ENCODE assay signal across 8 cellular contexts in the genomic region with DNA sequence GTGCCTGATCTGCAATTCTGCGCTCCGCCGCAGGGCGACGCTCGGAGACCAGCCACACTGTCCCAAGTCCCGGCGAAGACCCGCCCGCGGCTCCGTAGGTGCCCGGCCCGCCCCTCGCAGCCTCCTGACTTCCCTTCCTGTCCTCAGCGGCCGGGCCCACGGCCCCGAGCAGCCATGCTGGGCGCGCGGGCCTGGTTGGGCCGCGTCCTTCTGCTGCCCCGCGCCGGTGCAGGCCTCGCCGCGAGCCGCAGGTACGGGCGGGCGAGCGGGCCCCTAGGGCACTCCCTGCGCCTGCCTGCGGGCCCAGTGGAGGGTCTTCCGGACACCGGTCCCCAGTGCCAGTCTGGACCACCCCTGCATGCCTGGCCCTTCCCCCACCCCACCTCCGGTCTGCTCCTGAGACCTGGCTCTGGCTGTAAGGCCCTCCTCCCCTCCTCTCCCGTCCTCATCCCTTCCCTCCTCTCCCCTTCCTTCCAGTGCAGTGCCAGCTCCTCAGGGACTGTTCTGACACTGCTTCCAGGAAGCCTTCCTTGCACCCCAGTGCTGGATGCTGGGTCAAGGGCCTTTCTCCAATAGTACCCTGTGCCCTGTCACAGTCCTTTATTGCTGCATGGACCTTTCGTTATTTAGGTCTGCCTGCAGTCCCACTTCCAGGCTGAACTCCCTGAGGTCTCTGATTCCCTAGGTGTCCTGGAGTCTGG. TPM values are rescaled to one million over a fixed set of nuclear protein-coding genes. Genes with fewer than 3 reads are reported as not detected.
DNase-seq lines count a peak whose midpoint lies in the region; TF ChIP-seq lines count a peak whose summit lies in the region.

A gene (plus strand): TSS at position 140 of the 701 bp plus-strand sequence. CDS start 35 bp downstream, at position 175.

- no peak for TF ChIP-seq EP300 in transverse colon (IDR thresholded peaks at IDR 0.05; ENCODE audit: low read depth)

- intact Hi-C loops in transverse colon (cut with DNase I; ENCODE audit: low total_unique reads), result loop anchor here (5.0 to 10.0 kb wide), 3 partner anchors 62 to 295 kb away; no protein-coding TSS in a partner anchor

- peak within 1 kb of the TSS; percentile 73 for H3K27ac ChIP-seq in HEK293 (ENCODE audit: extremely low read depth, low read depth, low read length)
- peak within 1 kb of the TSS; percentile 36 for H3K27ac ChIP-seq in cardiac muscle cell
- peak within 1 kb of the TSS; percentile 85 to 91 (median 90) for H3K27ac ChIP-seq in transverse colon

- DNase-seq in GM04504 (ENCODE audit: low read depth) (peak; percentile 72), NB4 (ENCODE audit: low read depth) (peak; percentile 90), SW 1271 (lab: John Stamatoyannopoulos, UW) (peak; percentile 68 to 87), cardiac muscle cell (ENCODE audit: low read depth in 1 of 2, low spot score in 1 of 2) (peak; percentile 95), pons (ENCODE audit: low spot score) (peak; percentile 80), transverse colon (peak; percentile 95)
- peak; percentile 70 for DNase-seq in activated naive CD8-positive, alpha-beta T cell treated with anti-CD3 and anti-CD28 coated beads, Interleukin-2, amount 50 U/mL, for 16 hours (ENCODE audit: low read depth, low spot score)

- POLR2A ChIA-PET in HEK293 (lab: Yijun Ruan, JAX), result interaction anchor here (0.6 to 1.4 kb wide), 3 partner anchors 13 to 77 kb away, joined by 3 to 4 read pairs (median 4); a partner anchor contains a TSS

- H3K4me1 ChIP-seq in HEK293 (ENCODE audit: control insufficient read depth, insufficient read depth, low read length), result peaks cover 16% of the 10 kb centered on the region
- peaks cover 5% of the 10 kb centered on the region for H3K4me1 ChIP-seq in cardiac muscle cell (ENCODE audit: low read depth)
- H3K4me1 ChIP-seq in transverse colon, result peaks cover 11 to 46% (median 33%) of the 10 kb centered on the region in 4 donors

- peak within 1 kb of the TSS; percentile 53 for H3K4me3 ChIP-seq in HEK293 (ENCODE audit: low read depth, low read length)
- peak within 1 kb of the TSS; percentile 59 for H3K4me3 ChIP-seq in NB4 (ENCODE audit: low read depth, low read length)
- peak within 1 kb of the TSS; percentile 46 for H3K4me3 ChIP-seq in cardiac muscle cell
- H3K4me3 ChIP-seq in transverse colon, result peak within 1 kb of the TSS; percentile 23 to 65 (median 56)

- CTCF ChIA-PET in HEK293 (lab: Yijun Ruan, JAX), result interaction anchor here (0.5 to 7.4 kb wide), 17 partner anchors 10 to 831 kb away, joined by 3 to 231 read pairs (median 4); a partner anchor contains a TSS

- H3K36me3 ChIP-seq in HEK293 (ENCODE audit: control insufficient read depth in 2 of 2, insufficient read depth in 1 of 2, low read length in 2 of 2) (peaks cover 0 to 21% of the 10 kb centered on the region in 2 experiments; a peak in 1 of 3 replicates), cardiac muscle cell (no peaks in the 10 kb centered on the region), transverse colon (no peaks in the 10 kb centered on the region)

- no peaks in the 10 kb centered on the region for H3K9me3 ChIP-seq in HEK293 (ENCODE audit: control insufficient read depth, insufficient read depth, low read depth, low read length)
- H3K9me3 ChIP-seq in cardiac muscle cell (ENCODE audit: low read depth), result no peaks in the 10 kb centered on the region
- H3K9me3 ChIP-seq in transverse colon, result no peaks in the 10 kb centered on the region

- in situ Hi-C loops in transverse colon (cut with MboI; ENCODE audit: low pct_ligation_motif_present in 1 of 4, low pct_unique_long_range_greater_than_20kb in 1 of 4, low sequenced_read_pairs in 3 of 4), result loop anchor here (10.0 to 25.0 kb wide), 7 partner anchors 62 to 415 kb away; a partner anchor contains a TSS

- 4% methylated on average over 22 of the region's 42 CpGs; no CpG with 5 or more reads in 1 of the 2 donors for WGBS in transverse colon (ENCODE audit: low coverage in 1 of 2), 2 donors

- H3K27me3 ChIP-seq in cardiac muscle cell (no peaks in the 10 kb centered on the region), transverse colon (no peaks in the 10 kb centered on the region)

- TF ChIP-seq CTCF in HEK293 (tag by site-specific recombination; IDR thresholded peaks at IDR 0.05), result peak; percentile 94
- peak; percentile 84 for TF ChIP-seq CTCF in NB4 (IDR thresholded peaks at IDR 0.05; ENCODE audit: low read depth, low read length)
- peak; percentile 95 for TF ChIP-seq CTCF in cardiac muscle cell (IDR thresholded peaks at IDR 0.05; ENCODE audit: low read depth, low read length)
- TF ChIP-seq CTCF in transverse colon (IDR thresholded peaks at IDR 0.05), result peak; percentile 96 to 99 (median 98)

- TF ChIP-seq POLR2A in NB4 (IDR thresholded peaks at IDR 0.05; ENCODE audit: extremely low read depth, insufficient read length) (peak; percentile 64), transverse colon (IDR thresholded peaks at IDR 0.05) (peak; percentile 82)

TF ChIP-seq in HEK293, 187 proteins besides CTCF, POLR2A, EP300 and RAD21 (continues in another document):
- TF ChIP-seq ZSCAN23 (tag by site-specific recombination; IDR thresholded peaks at IDR 0.05) (no peak), ZNF311 (tag by site-specific recombination; IDR thresholded peaks at IDR 0.05; ENCODE audit: borderline replicate concordance) (no peak), ZNF423 (tag by site-specific recombination; IDR thresholded peaks at IDR 0.05) (0 out of 2 replicates have a peak, but pooled peaks have one; percentile 13), ZNF843 (tag by site-specific recombination; IDR thresholded peaks at IDR 0.05) (no peak), SALL2 (tag by site-specific recombination; IDR thresholded peaks at IDR 0.05; ENCODE audit: borderline replicate concordance) (no peak), ZNF132 (tag by site-specific recombination; IDR thresholded peaks at IDR 0.05; ENCODE audit: borderline replicate concordance) (no peak), ZNF510 (tag by site-specific recombination; IDR thresholded peaks at IDR 0.05; ENCODE audit: insufficient replicate concordance) (no peak), ZNF214 (tag by site-specific recombination; IDR thresholded peaks at IDR 0.05; ENCODE audit: borderline replicate concordance) (no peak), ZNF629 (tag by site-specific recombination; IDR thresholded peaks at IDR 0.05) (no peak)
- TF ChIP-seq, protein P1, sequence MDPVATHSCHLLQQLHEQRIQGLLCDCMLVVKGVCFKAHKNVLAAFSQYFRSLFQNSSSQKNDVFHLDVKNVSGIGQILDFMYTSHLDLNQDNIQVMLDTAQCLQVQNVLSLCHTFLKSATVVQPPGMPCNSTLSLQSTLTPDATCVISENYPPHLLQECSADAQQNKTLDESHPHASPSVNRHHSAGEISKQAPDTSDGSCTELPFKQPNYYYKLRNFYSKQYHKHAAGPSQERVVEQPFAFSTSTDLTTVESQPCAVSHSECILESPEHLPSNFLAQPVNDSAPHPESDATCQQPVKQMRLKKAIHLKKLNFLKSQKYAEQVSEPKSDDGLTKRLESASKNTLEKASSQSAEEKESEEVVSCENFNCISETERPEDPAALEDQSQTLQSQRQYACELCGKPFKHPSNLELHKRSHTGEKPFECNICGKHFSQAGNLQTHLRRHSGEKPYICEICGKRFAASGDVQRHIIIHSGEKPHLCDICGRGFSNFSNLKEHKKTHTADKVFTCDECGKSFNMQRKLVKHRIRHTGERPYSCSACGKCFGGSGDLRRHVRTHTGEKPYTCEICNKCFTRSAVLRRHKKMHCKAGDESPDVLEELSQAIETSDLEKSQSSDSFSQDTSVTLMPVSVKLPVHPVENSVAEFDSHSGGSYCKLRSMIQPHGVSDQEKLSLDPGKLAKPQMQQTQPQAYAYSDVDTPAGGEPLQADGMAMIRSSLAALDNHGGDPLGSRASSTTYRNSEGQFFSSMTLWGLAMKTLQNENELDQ (tag by site-specific recombination; IDR thresholded peaks at IDR 0.05; ENCODE audit: low read depth), result no peak
- TF ChIP-seq, protein P2, sequence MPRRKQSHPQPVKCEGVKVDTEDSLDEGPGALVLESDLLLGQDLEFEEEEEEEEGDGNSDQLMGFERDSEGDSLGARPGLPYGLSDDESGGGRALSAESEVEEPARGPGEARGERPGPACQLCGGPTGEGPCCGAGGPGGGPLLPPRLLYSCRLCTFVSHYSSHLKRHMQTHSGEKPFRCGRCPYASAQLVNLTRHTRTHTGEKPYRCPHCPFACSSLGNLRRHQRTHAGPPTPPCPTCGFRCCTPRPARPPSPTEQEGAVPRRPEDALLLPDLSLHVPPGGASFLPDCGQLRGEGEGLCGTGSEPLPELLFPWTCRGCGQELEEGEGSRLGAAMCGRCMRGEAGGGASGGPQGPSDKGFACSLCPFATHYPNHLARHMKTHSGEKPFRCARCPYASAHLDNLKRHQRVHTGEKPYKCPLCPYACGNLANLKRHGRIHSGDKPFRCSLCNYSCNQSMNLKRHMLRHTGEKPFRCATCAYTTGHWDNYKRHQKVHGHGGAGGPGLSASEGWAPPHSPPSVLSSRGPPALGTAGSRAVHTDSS (tag by site-specific recombination; IDR thresholded peaks at IDR 0.05), result peak; percentile 34; the same call in 1 of the 2 replicates
- TF ChIP-seq, protein P3, sequence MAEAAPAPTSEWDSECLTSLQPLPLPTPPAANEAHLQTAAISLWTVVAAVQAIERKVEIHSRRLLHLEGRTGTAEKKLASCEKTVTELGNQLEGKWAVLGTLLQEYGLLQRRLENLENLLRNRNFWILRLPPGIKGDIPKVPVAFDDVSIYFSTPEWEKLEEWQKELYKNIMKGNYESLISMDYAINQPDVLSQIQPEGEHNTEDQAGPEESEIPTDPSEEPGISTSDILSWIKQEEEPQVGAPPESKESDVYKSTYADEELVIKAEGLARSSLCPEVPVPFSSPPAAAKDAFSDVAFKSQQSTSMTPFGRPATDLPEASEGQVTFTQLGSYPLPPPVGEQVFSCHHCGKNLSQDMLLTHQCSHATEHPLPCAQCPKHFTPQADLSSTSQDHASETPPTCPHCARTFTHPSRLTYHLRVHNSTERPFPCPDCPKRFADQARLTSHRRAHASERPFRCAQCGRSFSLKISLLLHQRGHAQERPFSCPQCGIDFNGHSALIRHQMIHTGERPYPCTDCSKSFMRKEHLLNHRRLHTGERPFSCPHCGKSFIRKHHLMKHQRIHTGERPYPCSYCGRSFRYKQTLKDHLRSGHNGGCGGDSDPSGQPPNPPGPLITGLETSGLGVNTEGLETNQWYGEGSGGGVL (tag by site-specific recombination; IDR thresholded peaks at IDR 0.05), result peak; percentile 10; the same call in 1 of the 2 replicates

RNA-seq across cellular contexts. Expression of the gene that starts here (rescaled TPM):
- total RNA-seq in cardiac muscle cell (194 and 216 TPM in 2 replicates), transverse colon (100 to 1,000 TPM; 116 to 437 (median 228) TPM)
- 103 and 162 TPM in 2 replicates for polyA plus RNA-seq in cardiac muscle cell

Comparison
In these comparisons a context has a peak if more than half of its experiments do, and no peak if none do; other contexts are left out.
1. Peak in every context shown above with its lines: DNase-seq, H3K4me3 ChIP-seq and H3K27ac ChIP-seq.
2. H3K27ac ChIP-seq: peak in every context shown above with its lines; median percentile 90 in transverse colon; 73 in HEK293; 36 in cardiac muscle cell.